In the genomic region with DNA sequence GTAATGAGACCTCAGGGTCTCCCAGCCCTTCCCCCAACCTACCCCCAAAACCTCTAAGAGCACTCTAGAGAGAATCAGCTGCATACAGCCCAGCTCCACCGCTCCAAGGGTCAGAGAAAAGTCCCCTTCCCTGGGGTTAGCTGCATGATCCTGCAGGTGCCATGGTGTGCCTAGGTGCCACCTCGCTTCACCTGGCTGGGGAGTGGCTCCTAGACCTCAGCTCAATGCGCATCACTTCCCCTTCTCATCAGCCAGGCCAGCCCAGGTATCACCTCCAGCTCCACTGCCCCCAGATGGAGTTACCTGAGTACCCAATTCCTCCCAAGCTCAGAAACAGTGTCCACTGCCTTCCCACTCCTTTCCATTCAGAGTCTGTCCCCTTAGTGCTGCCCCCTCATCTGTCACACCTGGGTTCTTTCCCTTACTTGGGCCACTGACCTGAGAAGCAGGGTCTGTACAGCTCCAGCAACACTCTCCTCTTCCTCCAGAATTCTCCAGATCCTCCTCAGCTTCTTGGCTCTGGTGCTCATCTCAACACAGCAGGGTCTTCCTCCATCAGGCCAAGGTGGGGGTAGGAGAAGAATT, we compare ENCODE assay signal across 1 cellular context.
TF ChIP-seq lines count a peak whose summit lies in the region.

No MANE protein-coding gene starts in this region.

TF ChIP-seq in IMR-90, 13 proteins besides CTCF, POLR2A, EP300 and RAD21:
- TF ChIP-seq ELK1 (IDR thresholded peaks at IDR 0.05; ENCODE audit: borderline replicate concordance, low read depth, low read length) = no peak
- TF ChIP-seq NFE2L2 (IDR thresholded peaks at IDR 0.05; ENCODE audit: low read depth, low read length) = no peak
- no peak for TF ChIP-seq RCOR1 (IDR thresholded peaks at IDR 0.05; ENCODE audit: insufficient replicate concordance, low read length)
